ENCODE assay signal across 13 cellular contexts in genomic region chr7:93146036-93146435, GRCh38. TPM values are rescaled to one million over a fixed set of nuclear protein-coding genes. Genes with fewer than 3 reads are reported as not detected.
A peak's percentile ranks its signal among the peaks of the same experiment; 100 is the strongest.
DNase-seq lines count a peak whose midpoint lies in the region; ATAC-seq and TF ChIP-seq lines count a peak whose summit lies in the region.
"Had no signal": no experiment of that assay in that cellular context is flagged by ENCODE, and none has a peak within 500 bp of the region (broad histone marks: within the 10 kb centered on the region; RNA-seq: fewer than 3 reads in every experiment).

No MANE protein-coding gene starts in this region.

- H3K4me2 ChIP-seq in OCI-LY7 (ENCODE audit: low read length) = peak overlapping the region; percentile 18; the same call in 1 of the 2 replicates
- no peak overlapping the region for H3K4me2 ChIP-seq in mesendoderm (ENCODE audit: low read length)
- H3K4me2 ChIP-seq: smooth muscle cell had no signal

- H3K79me1 ChIP-seq in mesendoderm (ENCODE audit: low read length) = no peaks in the 10 kb centered on the region

- WGBS in upper lobe of left lung, 2 donors = 19 to 21% methylated on average over 1 of the region's 1 CpG
- no CpG with 5 or more reads among the region's 1 CpG for WGBS in mesendoderm (ENCODE audit: extremely low coverage, insufficient coverage, low lambda C conversion rate)

- POLR2A ChIA-PET in OCI-LY7 (lab: Charles Lee) = interaction anchor here (1.1 to 2.9 kb wide), 3 partner anchors 9 to 84 kb away, joined by 3 to 13 read pairs (median 4); no protein-coding TSS in a partner anchor

- no peak overlapping the region for H4K8ac ChIP-seq in mesendoderm (ENCODE audit: low read depth, low read length)

- DNase-seq in left ventricle myocardium inferior (no peak), left cardiac atrium (no peak), OCI-LY7 (ENCODE audit: low spot score) (no peak), iPS-NIHi7 (ENCODE audit: extremely low spot score) (peak; percentile 23), upper lobe of left lung (no peak), DMS79 treated with DMSO at 0.1 percent for 48 hours (lab: John Stamatoyannopoulos, UW) (no peak), mesendoderm (no peak), OCI-M2 (lab: John Stamatoyannopoulos, UW; ENCODE audit: unreplicated experiment) (no peak)
- DNase-seq: HCEC 1CT, IMR-90, NCI-H1930 had no signal

- H3K27me3 ChIP-seq in left ventricle myocardium inferior (ENCODE audit: low read depth) (no peaks in the 10 kb centered on the region), upper lobe of left lung (no peaks in the 10 kb centered on the region), mesendoderm (ENCODE audit: insufficient read depth, low read length, poor library complexity) (no peaks in the 10 kb centered on the region)

- H4K20me1 ChIP-seq in OCI-LY7 (ENCODE audit: insufficient read depth, low read length) = no peaks in the 10 kb centered on the region

- no peak overlapping the region for H3K18ac ChIP-seq in mesendoderm (ENCODE audit: low read length)

- H2BK15ac ChIP-seq in mesendoderm (replicated peaks; ENCODE audit: low read depth) = no peak overlapping the region

- H4K5ac ChIP-seq in mesendoderm (ENCODE audit: low read length) = no peak overlapping the region

- H3K36me3 ChIP-seq in left ventricle myocardium inferior (peaks cover 45% of the 10 kb centered on the region), OCI-LY7 (ENCODE audit: insufficient read depth, low read length) (no peaks in the 10 kb centered on the region), upper lobe of left lung (peaks cover 7 to 44% (median 22%) of the 10 kb centered on the region in 4 donors), mesendoderm (ENCODE audit: control insufficient read depth, insufficient read depth, low read length) (no peaks in the 10 kb centered on the region)

- no peaks in the 10 kb centered on the region for H3K9me2 ChIP-seq in OCI-LY7 (ENCODE audit: insufficient read depth, low read length)

- H3K27ac ChIP-seq in left ventricle myocardium inferior (replicated peaks) = peak overlapping the region; percentile 68
- H3K27ac ChIP-seq in OCI-LY7 (ENCODE audit: low read depth, low read length, poor library complexity, severe bottlenecking) = no peak overlapping the region
- peak overlapping the region; percentile 13 to 83 (median 48) for H3K27ac ChIP-seq in upper lobe of left lung
- H3K27ac ChIP-seq in mesendoderm (ENCODE audit: low read depth, low read length) = no peak overlapping the region
- H3K27ac ChIP-seq: C4-2B had no signal

- no peak for TF ChIP-seq EP300 in upper lobe of left lung (IDR thresholded peaks at IDR 0.05)

- H3K56ac ChIP-seq in mesendoderm (ENCODE audit: low read length) = no peak overlapping the region

- H3K9me3 ChIP-seq in left ventricle myocardium inferior (replicated peaks) = peaks cover 11% of the 10 kb centered on the region
- H3K9me3 ChIP-seq in OCI-LY7 (ENCODE audit: low read length) = no peaks in the 10 kb centered on the region
- H3K9me3 ChIP-seq in upper lobe of left lung = no peaks in the 10 kb centered on the region

- CTCF ChIA-PET in OCI-LY7 (lab: Charles Lee; ENCODE audit: unreplicated experiment) = no interaction called here

- H2AFZ ChIP-seq in OCI-LY7 (ENCODE audit: low read length) = peak overlapping the region; percentile 98; the same call in 1 of the 2 replicates

- intact Hi-C loops in left ventricle myocardium inferior (cut with micrococcal nuclease) = no loop called here
- intact Hi-C loops in left cardiac atrium (cut with DNase I) = no loop called here
- intact Hi-C loops in OCI-LY7 (cut with micrococcal nuclease; ENCODE audit: unreplicated experiment) = no loop called here

- H3K4me1 ChIP-seq in left ventricle myocardium inferior (peaks cover 23% of the 10 kb centered on the region), OCI-LY7 (ENCODE audit: insufficient read depth, low read length, poor library complexity, severe bottlenecking) (peaks cover 30% of the 10 kb centered on the region), upper lobe of left lung (peaks cover 20 to 24% (median 22%) of the 10 kb centered on the region in 4 donors), mesendoderm (ENCODE audit: control insufficient read depth, low read depth, low read length) (no peaks in the 10 kb centered on the region)

- no peak overlapping the region for H3K9ac ChIP-seq in mesendoderm (ENCODE audit: low read length)

- H3K4me3 ChIP-seq in left ventricle myocardium inferior (peak overlapping the region; percentile 67), OCI-LY7 (ENCODE audit: low read depth, low read length, poor library complexity, severe bottlenecking) (no peak overlapping the region), upper lobe of left lung (peak overlapping the region in 2 of 4 donors; percentile 49 to 55), mesendoderm (ENCODE audit: low read length) (no peak overlapping the region)
- H3K4me3 ChIP-seq: smooth muscle cell had no signal

- no peak overlapping the region for H2BK120ac ChIP-seq in mesendoderm (ENCODE audit: low read depth, low read length)

- H3K79me2 ChIP-seq in OCI-LY7 (ENCODE audit: insufficient read depth, low read depth, low read length) (no peaks in the 10 kb centered on the region; the same call in 1 of the 2 replicates), mesendoderm (ENCODE audit: control insufficient read depth, insufficient read depth, low read length) (no peaks in the 10 kb centered on the region)

- no peak overlapping the region for H3K4ac ChIP-seq in mesendoderm (ENCODE audit: low read depth, low read length)

- TF ChIP-seq POLR2A in upper lobe of left lung (IDR thresholded peaks at IDR 0.05) = no peak

- no peak overlapping the region for H2BK5ac ChIP-seq in mesendoderm (ENCODE audit: low read length)

- no peak overlapping the region for H2AK5ac ChIP-seq in mesendoderm (ENCODE audit: low read length)

- no TSS peak for BruUV-seq in OCI-LY7 (replicated peaks; lab: Mats Ljungman, UMichigan)

- H3K23ac ChIP-seq in mesendoderm (ENCODE audit: low read length) = no peak overlapping the region

- no peak for TF ChIP-seq CTCF in left ventricle myocardium inferior (IDR thresholded peaks at IDR 0.05; ENCODE audit: borderline replicate concordance)
- no peak for TF ChIP-seq CTCF in OCI-LY7 (conservative IDR thresholded peaks at IDR 0.05; ENCODE audit: low read length)
- TF ChIP-seq CTCF in upper lobe of left lung (IDR thresholded peaks at IDR 0.05) = no peak

- no peak for ATAC-seq in left cardiac atrium
- ATAC-seq in upper lobe of left lung (ENCODE audit: low FRiP score in 2 of 2) = no peak

RNA-seq across cellular contexts. Expression of gene SAMD9L, which starts 2.1 kb away (rescaled TPM):
- total RNA-seq in left ventricle myocardium inferior = 3.7 TPM
- 1 to 10 TPM; 5.9 to 9.1 TPM for total RNA-seq in left cardiac atrium
- 6.6 and 10.8 TPM in 2 replicates for total RNA-seq in OCI-LY7 (2014; rRNA removed; shearing (Covaris generic))
- total RNA-seq in OCI-LY7 (2022) = 4.6 and 5.4 TPM in 2 replicates
- 10 to 100 TPM; 20.7 to 50.6 (median 32.5) TPM for total RNA-seq in upper lobe of left lung
- polyA plus RNA-seq in mesendoderm (2013, experiment 1 of 2) = 0.01 TPM
- 0.01 TPM for polyA plus RNA-seq in mesendoderm (2013, experiment 2 of 2)

RNA-seq across cellular contexts. Expression of gene SAMD9, which starts 28.3 kb away (rescaled TPM):
- 2.8 TPM for total RNA-seq in left ventricle myocardium inferior
- total RNA-seq in left cardiac atrium = 1 to 10 TPM; 4.1 to 5.5 TPM
- 6.1 and 6.3 TPM in 2 replicates for total RNA-seq in OCI-LY7 (2014; rRNA removed; shearing (Covaris generic))
- total RNA-seq in OCI-LY7 (2022) = 7.6 and 8.7 TPM in 2 replicates
- total RNA-seq in upper lobe of left lung = 10 to 100 TPM in 5 of 6 donors, 1 to 10 TPM in 1; 5.3 to 19.1 (median 11.6) TPM
- 0.01 TPM for polyA plus RNA-seq in mesendoderm (2013, experiment 1 of 2)
- 0.01 TPM for polyA plus RNA-seq in mesendoderm (2013, experiment 2 of 2)

Comparison
In these comparisons a context has a peak if more than half of its experiments do, and no peak if none do; other contexts are left out.
1. H3K27ac ChIP-seq: peak in left ventricle myocardium inferior (single experiment) and upper lobe of left lung (4 of 4); none in OCI-LY7 (single experiment) and mesendoderm (single experiment).